Comparison of ENCODE assay signal across 22 cellular contexts in genomic region chr6:75235271-75235670, GRCh38. TPM values are rescaled to one million over a fixed set of nuclear protein-coding genes. Genes with fewer than 3 reads are reported as not detected.
A peak's percentile ranks its signal among the peaks of the same experiment; 100 is the strongest.
DNase-seq lines count a peak whose midpoint lies in the region; ATAC-seq and TF ChIP-seq lines count a peak whose summit lies in the region.
"Had no signal": no experiment of that assay in that cellular context is flagged by ENCODE, and none has a peak within 500 bp of the region (broad histone marks: within the 10 kb centered on the region; RNA-seq: fewer than 3 reads in every experiment).

No MANE protein-coding gene starts in this region.

- POLR2A ChIA-PET in IMR-90 (lab: Charles Lee; ENCODE audit: unreplicated experiment): no interaction called here

- H2AK9ac ChIP-seq in IMR-90 (replicated peaks; ENCODE audit: low read depth, low read length, poor library complexity): no peak overlapping the region

- no peak overlapping the region for H4K91ac ChIP-seq in IMR-90 (ENCODE audit: insufficient read depth, low read depth, low read length)

- no peak overlapping the region for H4K8ac ChIP-seq in IMR-90 (ENCODE audit: low read depth in 2 of 2, low read length in 2 of 2)

- no peak overlapping the region for H2BK5ac ChIP-seq in IMR-90 (ENCODE audit: low read depth, low read length, poor library complexity, severe bottlenecking)

- H3K4me1 Mint-ChIP-seq in chondrocyte (ENCODE audit: low read depth): peaks cover 14% of the 10 kb centered on the region
- H3K4me1 Mint-ChIP-seq in progenitor cell of endocrine pancreas (ENCODE audit: low read depth): peaks cover 8% of the 10 kb centered on the region
- H3K4me1 Mint-ChIP-seq in activated T-helper 2 cell treated with anti-CD3 and anti-CD28 coated beads, Interferon-gamma antibody, Interleukin-2, Interleukin-4, amounts not matched to agents 10 μg/mL and 5 μg/mL and 100 μg/mL, durations not matched to agents 14 hours and 24 hours and 36 hours (ENCODE audit: low read depth): no peaks in the 10 kb centered on the region

- no peaks in the 10 kb centered on the region for H3K9me1 ChIP-seq in IMR-90 (ENCODE audit: insufficient read depth, low read length)

- H3K9me3 Mint-ChIP-seq in chondrocyte (ENCODE audit: low read depth): no peaks in the 10 kb centered on the region
- no peaks in the 10 kb centered on the region for H3K9me3 Mint-ChIP-seq in progenitor cell of endocrine pancreas (ENCODE audit: low read depth)
- no peaks in the 10 kb centered on the region for H3K9me3 Mint-ChIP-seq in activated T-helper 2 cell treated with anti-CD3 and anti-CD28 coated beads, Interferon-gamma antibody, Interleukin-2, Interleukin-4, amounts not matched to agents 10 μg/mL and 5 μg/mL and 100 μg/mL, durations not matched to agents 14 hours and 24 hours and 36 hours

- H2BK15ac ChIP-seq in IMR-90 (ENCODE audit: low read depth, low read length): no peak overlapping the region

- no peak overlapping the region for H4K5ac ChIP-seq in IMR-90 (ENCODE audit: low read depth, low read length)

- CTCF ChIA-PET in IMR-90 (lab: Yijun Ruan, JAX): interaction anchor here (0.6 kb wide), 1 partner anchor 9 kb away, joined by 3 read pairs; no protein-coding TSS in a partner anchor

- H3K27ac Mint-ChIP-seq in chondrocyte (ENCODE audit: unreplicated experiment) (peak overlapping the region; percentile 33), progenitor cell of endocrine pancreas (peak overlapping the region; percentile 9)
- H3K27ac Mint-ChIP-seq in activated T-helper 2 cell treated with anti-CD3 and anti-CD28 coated beads, Interferon-gamma antibody, Interleukin-2, Interleukin-4, amounts not matched to agents 10 μg/mL and 5 μg/mL and 100 μg/mL, durations not matched to agents 14 hours and 24 hours and 36 hours: no peak overlapping the region

- dilution Hi-C loops in IMR-90 (cut with HindIII; ENCODE audit: low sequenced_read_pairs, unreplicated experiment): no loop called here

- no peak overlapping the region for H3K18ac ChIP-seq in IMR-90 (ENCODE audit: low read depth, low read length)

- intact Hi-C loops in IMR-90 (cut with micrococcal nuclease): no loop called here
- intact Hi-C loops in activated T-helper 2 cell treated with anti-CD3 and anti-CD28 coated beads, Interferon-gamma antibody, Interleukin-2, Interleukin-4, amounts not matched to agents 10 μg/mL and 5 μg/mL and 100 μg/mL, durations not matched to agents 14 hours and 24 hours and 36 hours (cut with micrococcal nuclease): no loop called here

- no peak overlapping the region for H3K4ac ChIP-seq in IMR-90 (ENCODE audit: low read depth, low read length)

- H2BK20ac ChIP-seq in IMR-90 (ENCODE audit: low read depth, low read length): no peak overlapping the region

- H3K9me3 ChIP-seq in DND-41 (ENCODE audit: insufficient read depth, low read length, severe bottlenecking) (no peaks in the 10 kb centered on the region), IMR-90 (ENCODE audit: control insufficient read depth, insufficient read depth, low read length) (no peaks in the 10 kb centered on the region)
- H3K9me3 ChIP-seq: Caco-2, SK-N-SH had no signal

- H2AFZ ChIP-seq in DND-41 (ENCODE audit: low read depth, low read length) (no peak overlapping the region), IMR-90 (replicated peaks; ENCODE audit: low read length, poor library complexity) (no peak overlapping the region)

- H3K4me2 ChIP-seq in DND-41 (ENCODE audit: insufficient read depth, low read length): no peak overlapping the region
- H3K4me2 ChIP-seq in IMR-90 (ENCODE audit: low read depth, low read length): no peak overlapping the region
- H3K4me2 ChIP-seq: SK-N-SH had no signal

- no CpG with 5 or more reads among the region's 2 CpGs for WGBS in IMR-90 (ENCODE audit: extremely low coverage in 2 of 2, insufficient read length in 1 of 2), 2 experiments

- H3K4me3 ChIP-seq in DND-41 (ENCODE audit: low read depth in 1 of 2, low read length in 2 of 2): no peak overlapping the region
- no peak overlapping the region for H3K4me3 ChIP-seq in IMR-90 (ENCODE audit: insufficient read depth, low read depth, low read length)
- H3K4me3 ChIP-seq: GM12878 had no signal

- ATAC-seq in DND-41 (ENCODE audit: insufficient read depth, low read depth): 0 out of 3 replicates have a peak, but pooled peaks have one; percentile 27
- ATAC-seq in IMR-90 (ENCODE audit: low read depth): peak; percentile 15

- peaks cover 9% of the 10 kb centered on the region for H3K79me2 ChIP-seq in DND-41 (ENCODE audit: insufficient read depth, low read length)

- H3K79me1 ChIP-seq in IMR-90 (ENCODE audit: low read depth in 1 of 2, low read length in 2 of 2): peaks cover 0 to 6% of the 10 kb centered on the region in 2 experiments; a peak in 3 of 4 replicates

- TF ChIP-seq CTCF in DND-41 (IDR thresholded peaks at IDR 0.05; ENCODE audit: borderline replicate concordance, extremely low read depth, low read length, poor library complexity, severe bottlenecking) (no peak), IMR-90 (conservative IDR thresholded peaks at IDR 0.05; ENCODE audit: low read depth, low read length) (no peak), chondrocyte (IDR thresholded peaks at IDR 0.05) (no peak), progenitor cell of endocrine pancreas (IDR thresholded peaks at IDR 0.05; ENCODE audit: unreplicated experiment) (no peak), GM13976 (IDR thresholded peaks at IDR 0.05; ENCODE audit: borderline replicate concordance, control extremely low read depth, extremely low read depth, insufficient read depth, missing control alignments) (no peak)

- in situ Hi-C loops in IMR-90 (cut with MboI; ENCODE audit: low sequenced_read_pairs) (no loop called here), GM13976 (cut with MboI; ENCODE audit: low sequenced_read_pairs, unreplicated experiment) (no loop called here)

- H3K27ac ChIP-seq in DND-41 (ENCODE audit: low read length): no peak overlapping the region
- H3K27ac ChIP-seq in IMR-90 (ENCODE audit: insufficient read depth, low read length): no peak overlapping the region
- H3K27ac ChIP-seq: C4-2B had no signal

- H3K4me3 Mint-ChIP-seq in chondrocyte (ENCODE audit: unreplicated experiment) (no peak overlapping the region), progenitor cell of endocrine pancreas (ENCODE audit: low read depth) (no peak overlapping the region)
- no peak overlapping the region for H3K4me3 Mint-ChIP-seq in activated T-helper 2 cell treated with anti-CD3 and anti-CD28 coated beads, Interferon-gamma antibody, Interleukin-2, Interleukin-4, amounts not matched to agents 10 μg/mL and 5 μg/mL and 100 μg/mL, durations not matched to agents 14 hours and 24 hours and 36 hours (ENCODE audit: low read depth)

- peaks cover 24% of the 10 kb centered on the region for H3K36me3 Mint-ChIP-seq in chondrocyte (ENCODE audit: low read depth)
- peaks cover 13% of the 10 kb centered on the region for H3K36me3 Mint-ChIP-seq in progenitor cell of endocrine pancreas (ENCODE audit: insufficient read depth)
- H3K36me3 Mint-ChIP-seq in activated T-helper 2 cell treated with anti-CD3 and anti-CD28 coated beads, Interferon-gamma antibody, Interleukin-2, Interleukin-4, amounts not matched to agents 10 μg/mL and 5 μg/mL and 100 μg/mL, durations not matched to agents 14 hours and 24 hours and 36 hours (ENCODE audit: low read depth): peaks cover 33% of the 10 kb centered on the region

- BruUV-seq in IMR-90 (replicated peaks; lab: Mats Ljungman, UMichigan): no TSS peak

- H3K56ac ChIP-seq in IMR-90 (ENCODE audit: extremely low read depth, insufficient read depth, low read length): no peak overlapping the region

- DNase-seq in DND-41: no peak
- no peak for DNase-seq in IMR-90
- DNase-seq in chondrocyte (ENCODE audit: low spot score): no peak
- no peak for DNase-seq in progenitor cell of endocrine pancreas (ENCODE audit: low spot score, unreplicated experiment)
- DNase-seq in DMS153 treated with DMSO at 0.1 percent for 48 hours (lab: John Stamatoyannopoulos, UW; ENCODE audit: unreplicated experiment): no peak
- DNase-seq in GM13976 (ENCODE audit: low spot score): no peak
- no peak for DNase-seq in activated T-helper 2 cell treated with anti-CD3 and anti-CD28 coated beads, Interferon-gamma antibody, Interleukin-2, Interleukin-4, amounts not matched to agents 10 μg/mL and 5 μg/mL and 100 μg/mL, durations not matched to agents 14 hours and 24 hours and 36 hours (ENCODE audit: low spot score)
- DNase-seq: ACHN; AML-193; Caco-2; GF-D8; HCEC 1CT; MM.1S; NCI-H1436 treated with DMSO at 0.1 percent for 48 hours; NCI-H2081 treated with DMSO at 0.1 percent for 48 hours; NCI-H748 treated with DMSO at 0.1 percent for 48 hours; NK-92 treated with Interleukin-12 subunit alpha and Interleukin-12 subunit beta, amount 100 ng/mL, for 24 hours; SHP77 treated with DMSO at 0.1 percent for 48 hours; SK-N-SH had no signal

- TF ChIP-seq RAD21 in IMR-90 (IDR thresholded peaks at IDR 0.05; ENCODE audit: low read length): no peak

- H4K20me1 ChIP-seq in DND-41 (ENCODE audit: insufficient read depth, low read length) (peaks cover 14% of the 10 kb centered on the region; the same call in 1 of the 2 replicates), IMR-90 (ENCODE audit: insufficient read depth, low read length) (no peaks in the 10 kb centered on the region)

- H3K27me3 Mint-ChIP-seq in chondrocyte (ENCODE audit: low read depth) (no peaks in the 10 kb centered on the region), progenitor cell of endocrine pancreas (no peaks in the 10 kb centered on the region)
- H3K27me3 Mint-ChIP-seq in activated T-helper 2 cell treated with anti-CD3 and anti-CD28 coated beads, Interferon-gamma antibody, Interleukin-2, Interleukin-4, amounts not matched to agents 10 μg/mL and 5 μg/mL and 100 μg/mL, durations not matched to agents 14 hours and 24 hours and 36 hours (ENCODE audit: low read depth): no peaks in the 10 kb centered on the region

- H3K27me3 ChIP-seq in DND-41 (ENCODE audit: insufficient read depth, low read length, poor library complexity): no peaks in the 10 kb centered on the region
- no peaks in the 10 kb centered on the region for H3K27me3 ChIP-seq in IMR-90 (ENCODE audit: control insufficient read depth, insufficient read depth, low read length)

- H3K4me1 ChIP-seq in DND-41 (ENCODE audit: insufficient read depth, low read length) (no peaks in the 10 kb centered on the region), IMR-90 (ENCODE audit: control insufficient read depth, insufficient read depth, low read length) (no peaks in the 10 kb centered on the region)
- H3K4me1 ChIP-seq: Caco-2 had no signal

- no peak for TF ChIP-seq POLR2A in IMR-90 (IDR thresholded peaks at IDR 0.05; ENCODE audit: low read depth, low read length)

- H2BK120ac ChIP-seq in IMR-90 (ENCODE audit: low read depth, low read length): no peak overlapping the region

- H3K9ac ChIP-seq in DND-41 (ENCODE audit: low read depth, low read length): no peak overlapping the region
- H3K9ac ChIP-seq in IMR-90 (ENCODE audit: low read depth, low read length): no peak overlapping the region
- H3K9ac ChIP-seq: SK-N-SH had no signal

- H2AK5ac ChIP-seq in IMR-90 (ENCODE audit: low read depth, low read length): no peak overlapping the region

- no peak overlapping the region for H3K23ac ChIP-seq in IMR-90 (ENCODE audit: low read depth, low read length)

- H3K14ac ChIP-seq in IMR-90 (replicated peaks; ENCODE audit: low read depth, low read length): no peak overlapping the region

- H3K36me3 ChIP-seq in DND-41 (ENCODE audit: insufficient read depth, low read length) (peaks cover 29% of the 10 kb centered on the region), IMR-90 (ENCODE audit: control insufficient read depth, insufficient read depth, low read length) (peaks cover 14% of the 10 kb centered on the region)

RNA-seq across cellular contexts. Expression of gene COX7A2, which starts 8.3 kb away (rescaled TPM):
- total RNA-seq in IMR-90 (2012; rRNA removed) (85.8 and 776 TPM in 2 replicates), chondrocyte (302 to 311 TPM (median 303 TPM) in 3 replicates), progenitor cell of endocrine pancreas (311 and 314 TPM in 2 replicates)
- polyA plus RNA-seq in IMR-90 (2012; rRNA removed): 174 and 185 TPM in 2 replicates
- 360 and 1,161 TPM in 2 replicates for polyA plus RNA-seq in IMR-90 (2012; cell fraction: cytosol; rRNA removed)
- polyA plus RNA-seq in IMR-90 (2012; cell fraction: nucleus; rRNA removed; ENCODE audit: low replicate concordance): 39.2 and 183 TPM in 2 replicates
- 529 and 542 TPM in 2 replicates for total RNA-seq in activated T-helper 2 cell treated with anti-CD3 and anti-CD28 coated beads, Interferon-gamma antibody, Interleukin-2, Interleukin-4, amounts not matched to agents 10 μg/mL and 5 μg/mL and 100 μg/mL, durations not matched to agents 14 hours and 24 hours and 36 hours

RNA-seq across cellular contexts. Expression of gene COL12A1, which starts 29.4 kb away (rescaled TPM):
- total RNA-seq in IMR-90 (2012; rRNA removed): 452 and 502 TPM in 2 replicates
- polyA plus RNA-seq in IMR-90 (2012; rRNA removed): 307 and 350 TPM in 2 replicates
- 147 and 190 TPM in 2 replicates for polyA plus RNA-seq in IMR-90 (2012; cell fraction: cytosol; rRNA removed)
- 157 and 467 TPM in 2 replicates for polyA plus RNA-seq in IMR-90 (2012; cell fraction: nucleus; rRNA removed; ENCODE audit: low replicate concordance)
- total RNA-seq in chondrocyte: 1,995 to 2,753 TPM (median 2,073 TPM) in 3 replicates
- total RNA-seq in progenitor cell of endocrine pancreas: 2.0 and 3.8 TPM in 2 replicates
- total RNA-seq in activated T-helper 2 cell treated with anti-CD3 and anti-CD28 coated beads, Interferon-gamma antibody, Interleukin-2, Interleukin-4, amounts not matched to agents 10 μg/mL and 5 μg/mL and 100 μg/mL, durations not matched to agents 14 hours and 24 hours and 36 hours: 0.07 TPM in 1 of 2 replicates, not detected in the other
- total RNA-seq: OCI-LY7 had no signal

RNA-seq across cellular contexts. Expression of gene TMEM30A, which starts 49.3 kb away (rescaled TPM):
- total RNA-seq in IMR-90 (2012; rRNA removed): 111 and 206 TPM in 2 replicates
- 35.0 and 48.5 TPM in 2 replicates for polyA plus RNA-seq in IMR-90 (2012; rRNA removed)
- 9.4 and 13.2 TPM in 2 replicates for polyA plus RNA-seq in IMR-90 (2012; cell fraction: cytosol; rRNA removed)
- polyA plus RNA-seq in IMR-90 (2012; cell fraction: nucleus; rRNA removed; ENCODE audit: low replicate concordance): 7.0 and 24.4 TPM in 2 replicates
- total RNA-seq in chondrocyte: 146 to 189 TPM (median 154 TPM) in 3 replicates
- 74.4 and 77.2 TPM in 2 replicates for total RNA-seq in progenitor cell of endocrine pancreas
- 52.7 and 61.6 TPM in 2 replicates for total RNA-seq in activated T-helper 2 cell treated with anti-CD3 and anti-CD28 coated beads, Interferon-gamma antibody, Interleukin-2, Interleukin-4, amounts not matched to agents 10 μg/mL and 5 μg/mL and 100 μg/mL, durations not matched to agents 14 hours and 24 hours and 36 hours

Comparison
In these comparisons a context has a peak if more than half of its experiments do, and no peak if none do; other contexts are left out.
1. RNA of gene COL12A1, which starts 29.4 kb away (total RNA-seq): 1,995 to 2,753 TPM in chondrocyte and 452 to 502 TPM in IMR-90; 2.0 to 3.8 TPM in progenitor cell of endocrine pancreas and 0.07 TPM in activated T-helper 2 cell treated with anti-CD3 and anti-CD28 coated beads, Interferon-gamma antibody, Interleukin-2, Interleukin-4, amounts not matched to agents 10 μg/mL and 5 μg/mL and 100 μg/mL, durations not matched to agents 14 hours and 24 hours and 36 hours; every median in the first group is over 10 times any median in the second.